Comparison of ENCODE assay signal across 16 cellular contexts in genomic region chr6:2819115-2819514, GRCh38. TPM values are rescaled to one million over a fixed set of nuclear protein-coding genes. Genes with fewer than 3 reads are reported as not detected.
A peak's percentile ranks its signal among the peaks of the same experiment; 100 is the strongest.
DNase-seq lines count a peak whose midpoint lies in the region; ATAC-seq, FAIRE-seq and TF ChIP-seq lines count a peak whose summit lies in the region.
"Had no signal": no experiment of that assay in that cellular context is flagged by ENCODE, and none has a peak within 500 bp of the region (broad histone marks: within the 10 kb centered on the region; RNA-seq: fewer than 3 reads in every experiment).

No MANE protein-coding gene starts in this region.

- H3K27ac ChIP-seq in astrocyte (ENCODE audit: low read depth, low read length): peak overlapping the region; percentile 15
- peak overlapping the region; percentile 11 for H3K27ac ChIP-seq in rectal smooth muscle tissue (ENCODE audit: low read depth, low read length)

- H3K36me3 Mint-ChIP-seq in CD14-positive monocyte (peaks cover 4 to 15% of the 10 kb centered on the region in 2 donors), astrocyte (ENCODE audit: low read depth, unreplicated experiment) (peaks cover 2% of the 10 kb centered on the region)

- H3K4me1 ChIP-seq in astrocyte (ENCODE audit: insufficient read depth, low read length) (peaks cover 17% of the 10 kb centered on the region), rectal smooth muscle tissue (ENCODE audit: control insufficient read depth, insufficient read depth, low read length) (peaks cover 11% of the 10 kb centered on the region)

- H3K27me3 ChIP-seq in astrocyte (ENCODE audit: insufficient read depth, low read length) (no peaks in the 10 kb centered on the region), rectal smooth muscle tissue (ENCODE audit: control insufficient read depth, insufficient read depth, low read length) (no peaks in the 10 kb centered on the region)
- H3K27me3 ChIP-seq: gastrocnemius medialis had no signal

- intact Hi-C loops in CD14-positive monocyte (cut with micrococcal nuclease): no loop called here
- intact Hi-C loops in left ventricle myocardium superior (cut with micrococcal nuclease): no loop called here

- no peak overlapping the region for H3K4me3 Mint-ChIP-seq in CD14-positive monocyte
- H3K4me3 Mint-ChIP-seq in astrocyte (ENCODE audit: unreplicated experiment): no peak overlapping the region
- H3K4me3 Mint-ChIP-seq in stimulated activated naive CD8-positive, alpha-beta T cell treated with anti-CD3 and anti-CD28 coated beads, Interleukin-15, amount 100 ng/mL, for 72 hours: no peak overlapping the region
- H3K4me3 Mint-ChIP-seq: activated CD4-positive, alpha-beta T cell treated with anti-CD3 and anti-CD28 coated beads for 36 hours; natural killer cell treated with Interleukin-12 subunit alpha and Interleukin-12 subunit beta and Interleukin-15 and Interleukin-18, amount 100 ng/mL, for 72 hours; T-cell had no signal

- no peak overlapping the region for H2AFZ ChIP-seq in astrocyte (ENCODE audit: low read depth, low read length)

- ATAC-seq in left ventricle myocardium superior: peak; percentile 30
- ATAC-seq in stimulated activated naive CD8-positive, alpha-beta T cell treated with anti-CD3 and anti-CD28 coated beads, Interleukin-15, amount 100 ng/mL, for 72 hours: no peak
- ATAC-seq: activated CD4-positive, alpha-beta T cell treated with anti-CD3 and anti-CD28 coated beads for 36 hours; natural killer cell treated with Interleukin-12 subunit alpha and Interleukin-12 subunit beta and Interleukin-15 and Interleukin-18, amount 100 ng/mL, for 72 hours; Panc1; T-cell had no signal

- TF ChIP-seq CTCF in CD14-positive monocyte (IDR thresholded peaks at IDR 0.05): no peak
- TF ChIP-seq CTCF in astrocyte (IDR thresholded peaks at IDR 0.05; ENCODE audit: insufficient read depth, low read depth, low read length): no peak
- no peak for TF ChIP-seq CTCF in GM20000 (IDR thresholded peaks at IDR 0.05; ENCODE audit: extremely low read depth, missing control alignments)

- H3K9ac ChIP-seq in astrocyte (ENCODE audit: low read length): no peak overlapping the region
- no peak overlapping the region for H3K9ac ChIP-seq in rectal smooth muscle tissue (ENCODE audit: low read length)

- H3K4me2 ChIP-seq in astrocyte (ENCODE audit: low read length): peak overlapping the region; percentile 60

- DNase-seq in CD14-positive monocyte (ENCODE audit: low spot score): no peak
- no peak for DNase-seq in astrocyte (ENCODE audit: low read depth)
- no peak for DNase-seq in left ventricle myocardium superior
- no peak for DNase-seq in stimulated activated naive CD8-positive, alpha-beta T cell treated with anti-CD3 and anti-CD28 coated beads, Interleukin-15, amount 100 ng/mL, for 72 hours
- DNase-seq in GM20000 (ENCODE audit: low spot score): no peak
- no peak for DNase-seq in frontal cortex (ENCODE audit: low spot score in 2 of 2)
- no peak for DNase-seq in NCI-H187 treated with DMSO at 0.1 percent for 48 hours (lab: John Stamatoyannopoulos, UW)
- DNase-seq: gastrocnemius medialis; NCI-H510A treated with DMSO at 0.1 percent for 48 hours; stimulated activated CD4-positive, alpha-beta T cell treated with anti-CD3 and anti-CD28 coated beads, Interleukin-15, amount 100 ng/mL, for 24 hours; T-cell had no signal

- no peaks in the 10 kb centered on the region for H3K79me2 ChIP-seq in astrocyte (ENCODE audit: insufficient read depth, low read length)

- H3K9me3 ChIP-seq in astrocyte (ENCODE audit: insufficient read depth, low read depth, low read length): no peaks in the 10 kb centered on the region
- H3K9me3 ChIP-seq: gastrocnemius medialis had no signal

- H3K36me3 ChIP-seq in astrocyte (ENCODE audit: insufficient read depth, low read length) (no peaks in the 10 kb centered on the region), rectal smooth muscle tissue (ENCODE audit: control insufficient read depth, insufficient read depth, low read length) (no peaks in the 10 kb centered on the region)
- H3K36me3 ChIP-seq: gastrocnemius medialis had no signal

- no peaks in the 10 kb centered on the region for H4K20me1 ChIP-seq in astrocyte (ENCODE audit: insufficient read depth, low read length)

- H3K4me3 ChIP-seq in astrocyte (ENCODE audit: insufficient read depth, low read depth, low read length): no peak overlapping the region
- H3K4me3 ChIP-seq in rectal smooth muscle tissue (ENCODE audit: low read length): no peak overlapping the region

- H3K9me3 Mint-ChIP-seq in CD14-positive monocyte (peaks cover 10 to 19% (median 17%) of the 10 kb centered on the region in 7 donors), astrocyte (ENCODE audit: unreplicated experiment) (peaks cover 2% of the 10 kb centered on the region)
- H3K9me3 Mint-ChIP-seq in stimulated activated naive CD8-positive, alpha-beta T cell treated with anti-CD3 and anti-CD28 coated beads, Interleukin-15, amount 100 ng/mL, for 72 hours: peaks cover 20 to 26% of the 10 kb centered on the region in 2 donors

- H3K27me3 Mint-ChIP-seq in CD14-positive monocyte (ENCODE audit: low read depth in 3 of 3) (no peaks in the 10 kb centered on the region), astrocyte (ENCODE audit: low read depth, unreplicated experiment) (no peaks in the 10 kb centered on the region)
- peaks cover 8% of the 10 kb centered on the region for H3K27me3 Mint-ChIP-seq in stimulated activated naive CD8-positive, alpha-beta T cell treated with anti-CD3 and anti-CD28 coated beads, Interleukin-15, amount 100 ng/mL, for 72 hours
- H3K27me3 Mint-ChIP-seq: activated CD4-positive, alpha-beta T cell treated with anti-CD3 and anti-CD28 coated beads for 36 hours; natural killer cell treated with Interleukin-12 subunit alpha and Interleukin-12 subunit beta and Interleukin-15 and Interleukin-18, amount 100 ng/mL, for 72 hours; T-cell had no signal

- H3K4me1 Mint-ChIP-seq in CD14-positive monocyte (peaks cover 53% of the 10 kb centered on the region), astrocyte (ENCODE audit: low read depth, unreplicated experiment) (peaks cover 23% of the 10 kb centered on the region)
- H3K4me1 Mint-ChIP-seq in stimulated activated naive CD8-positive, alpha-beta T cell treated with anti-CD3 and anti-CD28 coated beads, Interleukin-15, amount 100 ng/mL, for 72 hours: peaks cover 25% of the 10 kb centered on the region

- H3K27ac Mint-ChIP-seq in CD14-positive monocyte (peak overlapping the region in 5 of 7 donors; percentile 12 to 61 (median 49)), astrocyte (ENCODE audit: unreplicated experiment) (peak overlapping the region; percentile 51)
- peak overlapping the region in 1 of 2 donors; percentile 22 for H3K27ac Mint-ChIP-seq in stimulated activated naive CD8-positive, alpha-beta T cell treated with anti-CD3 and anti-CD28 coated beads, Interleukin-15, amount 100 ng/mL, for 72 hours
- H3K27ac Mint-ChIP-seq: T-cell had no signal

- peak; percentile 13 for FAIRE-seq in astrocyte (lab: Jason Lieb, UNC)
- FAIRE-seq in frontal cortex (lab: Jason Lieb, UNC): no peak
- FAIRE-seq: urothelium cell line had no signal

RNA-seq across cellular contexts. Expression of gene SERPINB1, which starts 22.5 kb away (rescaled TPM):
- 100 to 1,000 TPM; 306 to 307 TPM for polyA plus RNA-seq in CD14-positive monocyte
- 1.5 and 2.0 TPM in 2 replicates for total RNA-seq in astrocyte
- 25.4 TPM for total RNA-seq in left ventricle myocardium superior
- total RNA-seq in frontal cortex: 3.3 TPM

RNA-seq across cellular contexts. Expression of gene WRNIP1, which starts 53.9 kb away (rescaled TPM):
- 10 to 100 TPM; 17.5 to 17.8 TPM for polyA plus RNA-seq in CD14-positive monocyte
- 31.3 and 31.5 TPM in 2 replicates for total RNA-seq in astrocyte
- total RNA-seq in left ventricle myocardium superior: 45.1 TPM
- 50.1 TPM for total RNA-seq in frontal cortex
